Comparison of ENCODE assay signal across 8 cellular contexts in genomic region chr7:17640730-17641377, GRCh38.
DNase-seq lines count a peak whose midpoint lies in the region; ATAC-seq and TF ChIP-seq lines count a peak whose summit lies in the region.

No MANE protein-coding gene starts in this region.

- no peaks in the 10 kb centered on the region for H3K9me3 ChIP-seq in sigmoid colon

- no peaks in the 10 kb centered on the region for H3K36me3 ChIP-seq in sigmoid colon

- 46 to 66% methylated on average over 4 of the region's 4 CpGs for WGBS in sigmoid colon, 2 donors

- ATAC-seq in HG03354 (IDR thresholded peaks at IDR 0.05; ENCODE audit: poor library complexity, severe bottlenecking, unreplicated experiment), result peak; percentile 79
- ATAC-seq in SK-N-SH treated with all-trans-retinoic acid at 6 μM for 48 hours, result peak; percentile 74
- ATAC-seq in HG02610 (IDR thresholded peaks at IDR 0.05; ENCODE audit: unreplicated experiment), result no peak
- ATAC-seq in HG03039 (IDR thresholded peaks at IDR 0.05; ENCODE audit: unreplicated experiment), result no peak

- no peak for DNase-seq in AG09319 (ENCODE audit: extremely low read depth, low read depth)
- peak; percentile 30 for DNase-seq in GM03348 (ENCODE audit: low spot score)
- peak; percentile 55 for DNase-seq in fibroblast of the aortic adventitia (ENCODE audit: low read depth)
- DNase-seq in sigmoid colon, result no peak

- no peaks in the 10 kb centered on the region for H3K27me3 ChIP-seq in sigmoid colon

- H3K27ac ChIP-seq in sigmoid colon, result no peak overlapping the region

- TF ChIP-seq CTCF in AG09319 (IDR thresholded peaks at IDR 0.05; ENCODE audit: low read depth, low read length) (peak; percentile 45), fibroblast of the aortic adventitia (IDR thresholded peaks at IDR 0.05; ENCODE audit: insufficient read depth, low read length) (peak; percentile 77), sigmoid colon (IDR thresholded peaks at IDR 0.05) (peak in 3 of 4 experiments; percentile 27 to 53 (median 31))

- no peak for TF ChIP-seq POLR2A in sigmoid colon (IDR thresholded peaks at IDR 0.05)

- H3K4me1 ChIP-seq in sigmoid colon, result no peaks in the 10 kb centered on the region

- H3K4me3 ChIP-seq in fibroblast of the aortic adventitia (ENCODE audit: low read depth, low read length), result no peak overlapping the region
- H3K4me3 ChIP-seq in sigmoid colon, result no peak overlapping the region

- intact Hi-C loops in sigmoid colon (cut with DNase I), result no loop called here

- no peak for TF ChIP-seq EP300 in sigmoid colon (IDR thresholded peaks at IDR 0.05)

TF ChIP-seq in SK-N-SH treated with all-trans-retinoic acid at 6 μM for 48 hours, 23 proteins besides CTCF, POLR2A, EP300 and RAD21:
- TF ChIP-seq GLIS3 (CRISPR knock-in tag; IDR thresholded peaks at IDR 0.05) (no peak), ISL1 (CRISPR knock-in tag; IDR thresholded peaks at IDR 0.05) (no peak), RARB (CRISPR knock-in tag; IDR thresholded peaks at IDR 0.05) (no peak), ZFP3 (CRISPR knock-in tag; IDR thresholded peaks at IDR 0.05) (no peak), BACH2 (CRISPR knock-in tag; IDR thresholded peaks at IDR 0.05; ENCODE audit: borderline replicate concordance) (no peak), ZFP30 (CRISPR knock-in tag; IDR thresholded peaks at IDR 0.05) (no peak), CSDC2 (CRISPR knock-in tag; IDR thresholded peaks at IDR 0.05) (no peak)
- TF ChIP-seq, protein P1, sequence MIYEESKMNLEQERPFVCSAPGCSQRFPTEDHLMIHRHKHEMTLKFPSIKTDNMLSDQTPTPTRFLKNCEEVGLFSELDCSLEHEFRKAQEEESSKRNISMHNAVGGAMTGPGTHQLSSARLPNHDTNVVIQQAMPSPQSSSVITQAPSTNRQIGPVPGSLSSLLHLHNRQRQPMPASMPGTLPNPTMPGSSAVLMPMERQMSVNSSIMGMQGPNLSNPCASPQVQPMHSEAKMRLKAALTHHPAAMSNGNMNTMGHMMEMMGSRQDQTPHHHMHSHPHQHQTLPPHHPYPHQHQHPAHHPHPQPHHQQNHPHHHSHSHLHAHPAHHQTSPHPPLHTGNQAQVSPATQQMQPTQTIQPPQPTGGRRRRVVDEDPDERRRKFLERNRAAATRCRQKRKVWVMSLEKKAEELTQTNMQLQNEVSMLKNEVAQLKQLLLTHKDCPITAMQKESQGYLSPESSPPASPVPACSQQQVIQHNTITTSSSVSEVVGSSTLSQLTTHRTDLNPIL (CRISPR knock-in tag; IDR thresholded peaks at IDR 0.05; ENCODE audit: low read depth), result no peak

Comparison
In these comparisons a context has a peak if more than half of its experiments do, and no peak if none do; other contexts are left out.
1. DNase-seq: peak in GM03348 (single experiment) and fibroblast of the aortic adventitia (single experiment); none in AG09319 (single experiment) and sigmoid colon (single experiment).
2. ATAC-seq: peak in HG03354 (single experiment) and SK-N-SH treated with all-trans-retinoic acid at 6 μM for 48 hours (single experiment); none in HG02610 (single experiment) and HG03039 (single experiment).
3. Peak in every context shown above with its lines, with median percentiles within 50 percentile points of each other: CTCF ChIP-seq.